ENCODE assay signal across 1 cellular context in the genomic region with DNA sequence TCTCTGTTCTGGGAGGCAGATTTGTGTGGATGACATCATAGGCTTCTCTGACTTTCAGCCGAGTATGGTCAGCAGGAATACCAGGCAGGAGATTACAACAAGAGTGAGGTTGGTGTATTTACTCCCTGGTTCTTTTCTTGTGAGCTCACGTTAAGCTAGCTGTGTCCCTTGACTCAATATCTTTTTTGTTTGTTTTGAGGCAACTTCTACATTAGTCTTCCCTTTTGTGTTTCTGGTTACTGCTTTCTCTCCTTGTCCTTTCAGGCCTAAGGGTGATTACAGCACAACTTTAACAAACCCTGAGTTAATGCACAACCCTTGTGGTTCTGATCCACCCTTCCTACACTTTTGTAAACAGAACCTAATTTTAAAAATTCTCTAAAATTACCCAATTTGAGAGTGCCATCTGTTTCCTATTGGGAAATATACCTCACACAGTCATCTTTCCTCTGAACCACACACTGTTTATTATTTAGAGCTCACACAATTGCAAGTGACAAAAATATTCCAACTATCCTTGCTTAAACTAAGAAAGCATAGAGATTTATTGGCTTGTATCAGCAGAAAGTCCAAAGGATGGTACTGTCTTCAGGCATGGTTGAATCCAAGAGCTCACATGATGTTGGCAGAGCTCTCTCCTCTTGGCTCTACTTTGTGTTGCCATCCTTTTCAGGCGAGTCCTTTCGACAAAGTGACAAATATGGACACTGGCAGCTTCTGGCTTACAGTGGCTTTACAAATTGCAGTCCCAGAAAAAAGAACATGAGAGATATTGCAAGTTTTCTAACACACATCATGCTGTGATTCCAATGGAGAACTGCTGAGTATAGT.
TF ChIP-seq lines count a peak whose summit lies in the region.

No MANE protein-coding gene starts in this region.

TF ChIP-seq in IMR-90, 13 proteins besides CTCF, POLR2A, EP300 and RAD21 (continued from another document):
- TF ChIP-seq, protein P1, sequence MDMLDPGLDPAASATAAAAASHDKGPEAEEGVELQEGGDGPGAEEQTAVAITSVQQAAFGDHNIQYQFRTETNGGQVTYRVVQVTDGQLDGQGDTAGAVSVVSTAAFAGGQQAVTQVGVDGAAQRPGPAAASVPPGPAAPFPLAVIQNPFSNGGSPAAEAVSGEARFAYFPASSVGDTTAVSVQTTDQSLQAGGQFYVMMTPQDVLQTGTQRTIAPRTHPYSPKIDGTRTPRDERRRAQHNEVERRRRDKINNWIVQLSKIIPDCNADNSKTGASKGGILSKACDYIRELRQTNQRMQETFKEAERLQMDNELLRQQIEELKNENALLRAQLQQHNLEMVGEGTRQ (IDR thresholded peaks at IDR 0.05; ENCODE audit: low read depth, low read length): no peak
- TF ChIP-seq RCOR1 (IDR thresholded peaks at IDR 0.05; ENCODE audit: insufficient replicate concordance, low read length): no peak
